Comparison of ENCODE assay signal across 26 cellular contexts in genomic region chr18:37284260-37284659, GRCh38.
"Had no signal": no experiment of that assay in that cellular context is flagged by ENCODE, and none has a peak within 500 bp of the region (broad histone marks: within the 10 kb centered on the region; RNA-seq: fewer than 3 reads in every experiment).

No MANE protein-coding gene starts in this region.

- H3K27ac ChIP-seq: neural progenitor cell, neutrophil, ovary, parathyroid adenoma, psoas muscle, right lobe of liver, sigmoid colon, stomach, thoracic aorta, thyroid gland, tibial nerve, upper lobe of left lung, vagina had no signal

- H2AFZ ChIP-seq: neural progenitor cell, parathyroid adenoma had no signal

- DNase-seq: naive thymus-derived CD4-positive, alpha-beta T cell; natural killer cell; nucleus accumbens; ovary; psoas muscle; right lobe of liver; sigmoid colon; small intestine; stimulated activated CD4-positive, alpha-beta T cell treated with anti-CD3 and anti-CD28 coated beads, Interleukin-15, amount 100 ng/mL, for 24 hours; stimulated activated CD4-positive, alpha-beta T cell treated with anti-CD3 and anti-CD28 coated beads, Interleukin-2, amount 100 ng/mL, for 24 hours; stimulated activated CD4-positive, alpha-beta T cell treated with anti-CD3 and anti-CD28 coated beads, Interleukin-2, amount 100 ng/mL, for 48 hours; stimulated activated CD4-positive, alpha-beta T cell treated with anti-CD3 and anti-CD28 coated beads, Interleukin-4, amount 100 ng/mL, for 24 hours; stimulated activated naive B cell treated with anti-CD40 and anti-IgM and Interleukin-4, amounts not matched to agents 10 μg/mL and 1 μg/mL and 100 μg/mL, for 72 hours; stimulated activated naive CD4-positive, alpha-beta T cell treated with Interleukin-2 at 50 U/mL for 16 hours; stomach; thyroid gland; trophoblast cell; upper lobe of left lung had no signal

- H3K4me2 ChIP-seq: neural progenitor cell had no signal

- H3K27me3 ChIP-seq: neural progenitor cell, neutrophil, ovary, right lobe of liver, thyroid gland, tibial nerve, upper lobe of left lung, vagina had no signal

- ATAC-seq: naive thymus-derived CD4-positive, alpha-beta T cell; natural killer cell; psoas muscle; right cardiac atrium; right lobe of liver; stimulated activated effector memory CD8-positive, alpha-beta T cell treated with anti-CD3 and anti-CD28 coated beads, Interleukin-12 subunit alpha, Interleukin-12 subunit beta, amount 100 ng/mL, for 72 hours; stimulated activated naive B cell treated with anti-CD40 and anti-IgM and Interleukin-4, amounts not matched to agents 10 μg/mL and 1 μg/mL and 100 μg/mL, for 72 hours had no signal

- H3K4me3 ChIP-seq: neural progenitor cell, ovary, psoas muscle, right lobe of liver, sigmoid colon, stomach, thoracic aorta, thyroid gland, tibial nerve, upper lobe of left lung, vagina had no signal

- H3K36me3 ChIP-seq: neural progenitor cell, neutrophil, ovary, right lobe of liver, sigmoid colon, stomach, thoracic aorta, thyroid gland, tibial nerve, upper lobe of left lung, vagina had no signal

- H3K79me2 ChIP-seq: parathyroid adenoma had no signal

- H3K4me1 ChIP-seq: parathyroid adenoma, psoas muscle, right lobe of liver, sigmoid colon, stomach, thyroid gland, tibial nerve, upper lobe of left lung, vagina had no signal

- H3K9me3 ChIP-seq: neutrophil, ovary, psoas muscle, right lobe of liver, sigmoid colon, stomach, thoracic aorta, thyroid gland, tibial nerve, upper lobe of left lung, vagina had no signal
